In genomic region chr13:21139374-21139773, GRCh38 we compare ENCODE assay signal across 1 cellular context.
TF ChIP-seq lines count a peak whose summit lies in the region.

No MANE protein-coding gene starts in this region.

TF ChIP-seq in IMR-90, 13 proteins besides CTCF, POLR2A, EP300 and RAD21 (continued from another document):
- TF ChIP-seq ELK1 (IDR thresholded peaks at IDR 0.05; ENCODE audit: borderline replicate concordance, low read depth, low read length): no peak
- TF ChIP-seq RCOR1 (IDR thresholded peaks at IDR 0.05; ENCODE audit: insufficient replicate concordance, low read length): no peak
- no peak for TF ChIP-seq RFX5 (IDR thresholded peaks at IDR 0.05; ENCODE audit: low read depth, low read length)
- TF ChIP-seq MXI1 (IDR thresholded peaks at IDR 0.05; ENCODE audit: borderline replicate concordance, low read depth, low read length): no peak
- TF ChIP-seq MAFK (IDR thresholded peaks at IDR 0.05; ENCODE audit: low read depth, low read length): no peak
- TF ChIP-seq CEBPB (IDR thresholded peaks at IDR 0.05; ENCODE audit: low read depth, low read length): no peak
- TF ChIP-seq NFE2L2 (IDR thresholded peaks at IDR 0.05; ENCODE audit: low read depth, low read length): no peak
- TF ChIP-seq MAZ (IDR thresholded peaks at IDR 0.05; ENCODE audit: borderline replicate concordance, low read depth, low read length): no peak
- TF ChIP-seq, protein P1, sequence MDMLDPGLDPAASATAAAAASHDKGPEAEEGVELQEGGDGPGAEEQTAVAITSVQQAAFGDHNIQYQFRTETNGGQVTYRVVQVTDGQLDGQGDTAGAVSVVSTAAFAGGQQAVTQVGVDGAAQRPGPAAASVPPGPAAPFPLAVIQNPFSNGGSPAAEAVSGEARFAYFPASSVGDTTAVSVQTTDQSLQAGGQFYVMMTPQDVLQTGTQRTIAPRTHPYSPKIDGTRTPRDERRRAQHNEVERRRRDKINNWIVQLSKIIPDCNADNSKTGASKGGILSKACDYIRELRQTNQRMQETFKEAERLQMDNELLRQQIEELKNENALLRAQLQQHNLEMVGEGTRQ (IDR thresholded peaks at IDR 0.05; ENCODE audit: low read depth, low read length): no peak
- TF ChIP-seq CHD1 (IDR thresholded peaks at IDR 0.05; ENCODE audit: low read depth, low read length): no peak
- no peak for TF ChIP-seq BHLHE40 (IDR thresholded peaks at IDR 0.05; ENCODE audit: low read depth, low read length)
